ENCODE assay signal across 8 cellular contexts in the genomic region with DNA sequence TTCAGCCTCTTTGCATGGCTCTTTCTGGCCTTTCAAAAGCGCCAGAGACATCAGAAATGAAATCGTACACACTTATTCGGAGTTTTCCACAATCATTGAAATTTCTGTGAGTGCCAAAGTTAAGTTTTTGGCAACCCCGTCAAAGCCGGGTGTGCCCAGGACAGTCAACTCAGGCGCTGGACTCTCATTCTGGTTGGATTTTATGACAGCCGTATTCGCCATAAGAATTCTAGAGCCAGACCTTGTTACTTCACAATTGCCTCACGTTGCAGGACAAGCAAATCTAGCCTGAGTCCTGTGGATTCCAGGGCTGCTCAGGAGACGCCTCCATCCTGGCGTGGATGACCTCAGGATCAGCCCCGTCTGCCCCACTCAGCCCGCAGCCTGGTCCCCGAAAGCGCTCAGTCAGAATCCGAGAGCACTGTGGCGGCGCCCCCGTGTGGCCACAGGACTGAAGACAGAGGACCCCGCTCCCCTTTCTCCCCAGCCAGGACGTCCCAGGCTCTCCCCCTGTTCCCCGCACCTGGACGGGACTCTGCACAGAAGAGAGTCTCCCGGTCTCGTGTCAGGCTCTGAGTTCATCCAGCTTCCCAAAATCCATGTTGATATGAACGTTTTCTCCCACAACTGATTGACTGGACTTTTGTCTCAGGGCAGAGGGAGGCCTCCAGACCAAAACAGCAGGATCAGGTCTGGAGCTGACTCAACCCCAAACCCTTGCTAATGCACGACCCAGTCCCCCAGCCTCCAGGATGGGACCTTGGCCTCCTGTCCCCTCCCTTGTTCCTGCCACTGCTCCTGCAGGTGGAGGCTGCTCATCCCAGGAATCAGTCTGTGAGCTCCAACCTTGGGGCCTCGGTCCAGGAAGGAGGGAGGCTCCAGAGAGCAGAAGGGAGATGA. TPM values are rescaled to one million over a fixed set of nuclear protein-coding genes. Genes with fewer than 3 reads are reported as not detected.
A peak's percentile ranks its signal among the peaks of the same experiment; 100 is the strongest.
DNase-seq lines count a peak whose midpoint lies in the region; ATAC-seq and TF ChIP-seq lines count a peak whose summit lies in the region.

No MANE protein-coding gene starts in this region.

- H3K4me1 Mint-ChIP-seq in stimulated activated effector memory CD8-positive, alpha-beta T cell treated with anti-CD3 and anti-CD28 coated beads, Interleukin-12 subunit alpha, Interleukin-12 subunit beta, amount 100 ng/mL, for 72 hours = peaks cover 8% of the 10 kb centered on the region

- H3K9me3 ChIP-seq in A673 (ENCODE audit: low read depth, low read length, poor library complexity, severe bottlenecking) = peaks cover 11% of the 10 kb centered on the region
- H3K9me3 ChIP-seq in muscle layer of colon (ENCODE audit: low read length) = no peaks in the 10 kb centered on the region

- no peak overlapping the region for H3K4me3 ChIP-seq in A673 (ENCODE audit: low read depth, low read length, poor library complexity, severe bottlenecking)
- peak overlapping the region; percentile 30 to 49 for H3K4me3 ChIP-seq in muscle layer of colon (ENCODE audit: low read depth in 1 of 2, low read length in 2 of 2)

- intact Hi-C loops in A673 (cut with micrococcal nuclease; ENCODE audit: unreplicated experiment) = loop anchor here (2.0 kb wide), 1 partner anchor 39 kb away; a partner anchor contains a TSS

- H3K36me3 Mint-ChIP-seq in stimulated activated effector memory CD8-positive, alpha-beta T cell treated with anti-CD3 and anti-CD28 coated beads, Interleukin-12 subunit alpha, Interleukin-12 subunit beta, amount 100 ng/mL, for 72 hours = no peaks in the 10 kb centered on the region

- peaks cover 7% of the 10 kb centered on the region for H3K9me3 Mint-ChIP-seq in stimulated activated effector memory CD8-positive, alpha-beta T cell treated with anti-CD3 and anti-CD28 coated beads, Interleukin-12 subunit alpha, Interleukin-12 subunit beta, amount 100 ng/mL, for 72 hours

- DNase-seq in A673 (ENCODE audit: low spot score) (peak; percentile 67), GM10248 (ENCODE audit: extremely low spot score) (peak; percentile 88), NCI-H69 (lab: John Stamatoyannopoulos, UW) (peak; percentile 46)
- DNase-seq in activated CD8-positive, alpha-beta memory T cell treated with anti-CD3 and anti-CD28 coated beads for 4 hours (ENCODE audit: low read depth in 2 of 2) = peak; percentile 69 to 79
- DNase-seq in stimulated activated effector memory CD8-positive, alpha-beta T cell treated with anti-CD3 and anti-CD28 coated beads, Interleukin-12 subunit alpha, Interleukin-12 subunit beta, amount 100 ng/mL, for 72 hours (ENCODE audit: low spot score in 2 of 2) = peak; percentile 84 to 89

- POLR2A ChIA-PET in A673 (lab: Charles Lee; ENCODE audit: low non-redundant PET) = interaction anchor here (0.6 kb wide), 1 partner anchor 386 kb away, joined by 9 read pairs; a partner anchor contains a TSS
- POLR2A ChIA-PET in GM10248 (lab: Yijun Ruan, JAX) = interaction anchor here (0.8 kb wide), 1 partner anchor 21 kb away, joined by 3 read pairs; no protein-coding TSS in a partner anchor

- ATAC-seq in esophagus mucosa (peak; percentile 87), GM19452 (IDR thresholded peaks at IDR 0.05; ENCODE audit: unreplicated experiment) (no peak)
- ATAC-seq in stimulated activated effector memory CD8-positive, alpha-beta T cell treated with anti-CD3 and anti-CD28 coated beads, Interleukin-12 subunit alpha, Interleukin-12 subunit beta, amount 100 ng/mL, for 72 hours = peak; percentile 97

- no peak overlapping the region for H3K27ac ChIP-seq in A673 (ENCODE audit: low read depth, low read length, poor library complexity, severe bottlenecking)
- H3K27ac ChIP-seq in muscle layer of colon (ENCODE audit: low read depth, low read length) = no peak overlapping the region

- H3K27ac Mint-ChIP-seq in stimulated activated effector memory CD8-positive, alpha-beta T cell treated with anti-CD3 and anti-CD28 coated beads, Interleukin-12 subunit alpha, Interleukin-12 subunit beta, amount 100 ng/mL, for 72 hours = no peak overlapping the region

- H3K4me3 Mint-ChIP-seq in stimulated activated effector memory CD8-positive, alpha-beta T cell treated with anti-CD3 and anti-CD28 coated beads, Interleukin-12 subunit alpha, Interleukin-12 subunit beta, amount 100 ng/mL, for 72 hours = no peak overlapping the region

- BruUV-seq in A673 (replicated peaks; lab: Mats Ljungman, UMichigan) = no TSS peak

- peak; percentile 92 for TF ChIP-seq CTCF in A673 (conservative IDR thresholded peaks at IDR 0.05; ENCODE audit: low read depth, low read length)
- peak; percentile 87 for TF ChIP-seq CTCF in GM10248 (IDR thresholded peaks at IDR 0.05; ENCODE audit: control extremely low read depth, extremely low read depth, low read depth, missing control alignments)

- H3K9ac ChIP-seq in muscle layer of colon (ENCODE audit: low read length) = no peak overlapping the region

- CTCF ChIA-PET in A673 (lab: Charles Lee) = interaction anchor here (1.3 kb wide), 1 partner anchor 41 kb away, joined by 4 read pairs; no protein-coding TSS in a partner anchor
- CTCF ChIA-PET in GM10248 (lab: Yijun Ruan, JAX) = interaction anchor here (0.7 to 2.2 kb wide), 22 partner anchors 8 to 278 kb away, joined by 3 to 59 read pairs (median 6); a partner anchor contains a TSS

- H3K27me3 ChIP-seq in A673 (replicated peaks; ENCODE audit: insufficient read depth, low read depth, low read length, poor library complexity) (peaks cover 18% of the 10 kb centered on the region), muscle layer of colon (ENCODE audit: control insufficient read depth in 1 of 2, insufficient read depth in 2 of 2, low read length in 2 of 2) (no peaks in the 10 kb centered on the region)

- H3K4me1 ChIP-seq in A673 (ENCODE audit: insufficient read depth, low read length, poor library complexity, severe bottlenecking) (no peaks in the 10 kb centered on the region), muscle layer of colon (ENCODE audit: insufficient read depth, low read length) (peaks cover 7% of the 10 kb centered on the region)

- H3K36me3 ChIP-seq in A673 (ENCODE audit: insufficient read depth, low read length, poor library complexity, severe bottlenecking) = no peaks in the 10 kb centered on the region
- H3K36me3 ChIP-seq in muscle layer of colon (ENCODE audit: insufficient read depth, low read length) = no peaks in the 10 kb centered on the region

RNA-seq across cellular contexts. Expression of a gene that starts 38.2 kb away (rescaled TPM):
- 31.6 and 41.2 TPM in 2 replicates for total RNA-seq in A673 (2021)
- 11.0 TPM for total RNA-seq in esophagus mucosa

RNA-seq across cellular contexts. Expression of a gene that starts 56.3 kb away (rescaled TPM):
- 11.1 and 12.7 TPM in 2 replicates for total RNA-seq in A673 (2021)
- 0.92 TPM for total RNA-seq in esophagus mucosa
